ENCODE assay signal across 14 cellular contexts in the genomic region with DNA sequence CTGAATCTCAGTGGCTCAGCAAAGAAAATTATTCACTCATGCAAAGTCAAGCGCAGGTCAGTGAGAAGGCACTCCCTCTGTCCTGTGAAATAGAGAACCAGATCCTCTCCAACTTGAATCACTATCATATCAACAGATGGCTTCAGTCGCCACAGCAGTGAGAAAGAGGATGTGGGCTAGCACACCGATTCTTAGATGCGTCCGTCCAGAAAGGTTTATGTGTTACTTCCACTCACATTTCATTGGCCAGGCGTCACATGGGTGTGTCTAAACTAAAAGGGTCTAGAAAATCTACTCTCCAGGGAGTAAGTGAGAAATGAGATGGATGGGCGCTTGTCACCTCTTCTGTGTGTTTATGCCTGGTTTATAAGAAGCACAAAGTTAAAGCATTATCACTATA.
A peak's percentile ranks its signal among the peaks of the same experiment; 100 is the strongest.
DNase-seq lines count a peak whose midpoint lies in the region; ATAC-seq and TF ChIP-seq lines count a peak whose summit lies in the region.
"Had no signal": no experiment of that assay in that cellular context is flagged by ENCODE, and none has a peak within 500 bp of the region (broad histone marks: within the 10 kb centered on the region; RNA-seq: fewer than 3 reads in every experiment).

No MANE protein-coding gene starts in this region.

- no peaks in the 10 kb centered on the region for H3K9me3 ChIP-seq in Loucy (ENCODE audit: insufficient read depth, low read depth, low read length)
- H3K9me3 ChIP-seq: thyroid gland had no signal

- no peak overlapping the region for H3K4me3 Mint-ChIP-seq in stimulated activated naive B cell treated with anti-CD40 and anti-IgM and Interleukin-4, amounts not matched to agents 10 μg/mL and 1 μg/mL and 100 μg/mL, for 72 hours
- H3K4me3 Mint-ChIP-seq: neural progenitor cell had no signal

- no peaks in the 10 kb centered on the region for H3K9me3 Mint-ChIP-seq in stimulated activated naive B cell treated with anti-CD40 and anti-IgM and Interleukin-4, amounts not matched to agents 10 μg/mL and 1 μg/mL and 100 μg/mL, for 72 hours

- intact Hi-C loops in cardiac septum (cut with DNase I): no loop called here

- peaks cover 2 to 5% of the 10 kb centered on the region in 2 donors for H3K4me1 Mint-ChIP-seq in stimulated activated naive B cell treated with anti-CD40 and anti-IgM and Interleukin-4, amounts not matched to agents 10 μg/mL and 1 μg/mL and 100 μg/mL, for 72 hours

- peak; percentile 99 for ATAC-seq in HG02938 (IDR thresholded peaks at IDR 0.05; ENCODE audit: unreplicated experiment)
- peak; percentile 93 to 98 for ATAC-seq in stimulated activated naive B cell treated with anti-CD40 and anti-IgM and Interleukin-4, amounts not matched to agents 10 μg/mL and 1 μg/mL and 100 μg/mL, for 72 hours (replicated peaks)

- no peak overlapping the region for H3K9ac ChIP-seq in Loucy (ENCODE audit: low read depth, low read length, poor library complexity, severe bottlenecking)
- H3K9ac ChIP-seq: neural progenitor cell had no signal

- peaks cover 0 to 16% of the 10 kb centered on the region in 2 donors for H3K27me3 Mint-ChIP-seq in stimulated activated naive B cell treated with anti-CD40 and anti-IgM and Interleukin-4, amounts not matched to agents 10 μg/mL and 1 μg/mL and 100 μg/mL, for 72 hours

- TF ChIP-seq CTCF in Loucy (conservative IDR thresholded peaks at IDR 0.05; ENCODE audit: low read length): no peak

- peak overlapping the region; percentile 17 for H3K4me2 ChIP-seq in Loucy (ENCODE audit: low read depth, low read length, poor library complexity, severe bottlenecking)
- H3K4me2 ChIP-seq: neural progenitor cell had no signal

- no peaks in the 10 kb centered on the region for H3F3A ChIP-seq in Loucy (ENCODE audit: low read depth)

- no peaks in the 10 kb centered on the region for H3K79me2 ChIP-seq in Loucy (ENCODE audit: insufficient read depth, low read length)

- peaks cover 12% of the 10 kb centered on the region for H3K4me1 ChIP-seq in Loucy (ENCODE audit: insufficient read depth, low read length, poor library complexity, severe bottlenecking)
- H3K4me1 ChIP-seq: thyroid gland had no signal

- H3K36me3 Mint-ChIP-seq in stimulated activated naive B cell treated with anti-CD40 and anti-IgM and Interleukin-4, amounts not matched to agents 10 μg/mL and 1 μg/mL and 100 μg/mL, for 72 hours: no peaks in the 10 kb centered on the region

- H3K27ac Mint-ChIP-seq in stimulated activated naive B cell treated with anti-CD40 and anti-IgM and Interleukin-4, amounts not matched to agents 10 μg/mL and 1 μg/mL and 100 μg/mL, for 72 hours: no peak overlapping the region
- H3K27ac Mint-ChIP-seq: neural progenitor cell had no signal

- no peaks in the 10 kb centered on the region for H4K20me1 ChIP-seq in Loucy (ENCODE audit: insufficient read depth, low read length, poor library complexity, severe bottlenecking)

- H3K9me2 ChIP-seq in Loucy (replicated peaks; ENCODE audit: low read depth, low read length): no peaks in the 10 kb centered on the region

- H3K27me3 ChIP-seq in Loucy (ENCODE audit: insufficient read depth, low read length, poor library complexity, severe bottlenecking): no peaks in the 10 kb centered on the region
- H3K27me3 ChIP-seq: neural progenitor cell, thyroid gland had no signal

- H3K36me3 ChIP-seq in Loucy (ENCODE audit: insufficient read depth, low read length): no peaks in the 10 kb centered on the region
- H3K36me3 ChIP-seq: neural progenitor cell, thyroid gland had no signal

- no peak overlapping the region for H2AFZ ChIP-seq in Loucy (ENCODE audit: low read length)
- H2AFZ ChIP-seq: neural progenitor cell had no signal

- H3K4me3 ChIP-seq in Loucy (ENCODE audit: low read length, poor library complexity, severe bottlenecking): no peak overlapping the region
- H3K4me3 ChIP-seq: neural progenitor cell, thyroid gland had no signal

- DNase-seq in SIG-M5 treated with dmso at 0.1 percent for 504 hours (lab: John Stamatoyannopoulos, UW; ENCODE audit: unreplicated experiment): peak; percentile 2
- DNase-seq in SIG-M5 (lab: John Stamatoyannopoulos, UW): no peak
- DNase-seq in stimulated activated naive B cell treated with anti-CD40 and anti-IgM and Interleukin-4, amounts not matched to agents 10 μg/mL and 1 μg/mL and 100 μg/mL, for 72 hours: peak; percentile 2
- no peak for DNase-seq in medulla oblongata (ENCODE audit: extremely low spot score)
- no peak for DNase-seq in cardiac septum (ENCODE audit: low spot score)
- DNase-seq in NCI-H2171 treated with DMSO at 0.1 percent for 48 hours (lab: John Stamatoyannopoulos, UW): no peak
- DNase-seq: activated CD8-positive, alpha-beta memory T cell treated with anti-CD3 and anti-CD28 coated beads for 24 hours; HCEC 1CT; islet precursor cell; NCI-H1092 treated with DMSO at 0.1 percent for 48 hours; thyroid gland had no signal

Comparison
In these comparisons a context has a peak if more than half of its experiments do, and no peak if none do; other contexts are left out.
1. DNase-seq: peak in SIG-M5 treated with dmso at 0.1 percent for 504 hours (single experiment) and stimulated activated naive B cell treated with anti-CD40 and anti-IgM and Interleukin-4, amounts not matched to agents 10 μg/mL and 1 μg/mL and 100 μg/mL, for 72 hours (single experiment); none in SIG-M5 (single experiment), medulla oblongata (single experiment), cardiac septum (single experiment) and NCI-H2171 treated with DMSO at 0.1 percent for 48 hours (single experiment).